8 cellular contexts compared by ENCODE assay signal in the genomic region with DNA sequence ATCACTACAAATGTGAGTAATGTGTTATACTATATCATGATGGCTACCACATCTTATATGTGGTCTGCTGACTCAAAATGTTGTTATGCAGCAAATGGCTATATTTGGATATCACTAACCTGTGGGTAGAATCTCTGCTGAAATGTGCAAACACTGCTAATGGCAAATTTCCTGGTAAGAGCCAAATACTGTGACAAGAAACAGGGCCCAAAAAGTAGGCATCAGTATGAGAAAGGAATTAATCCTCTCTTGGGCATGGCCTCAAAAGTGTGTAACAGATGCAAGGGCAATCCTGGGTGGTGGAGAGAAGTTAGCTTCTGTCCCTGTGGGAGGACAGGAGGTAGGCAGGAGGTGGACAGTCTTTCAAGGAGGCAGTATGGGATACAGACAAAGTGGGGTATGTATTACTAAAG. TPM values are rescaled to one million over a fixed set of nuclear protein-coding genes. Genes with fewer than 3 reads are reported as not detected.
A peak's percentile ranks its signal among the peaks of the same experiment; 100 is the strongest.
DNase-seq lines count a peak whose midpoint lies in the region; ATAC-seq and FAIRE-seq lines count a peak whose summit lies in the region.

No MANE protein-coding gene starts in this region.

- ATAC-seq in GM19023 (IDR thresholded peaks at IDR 0.05; ENCODE audit: unreplicated experiment) (peak; percentile 66), HG03342 (IDR thresholded peaks at IDR 0.05; ENCODE audit: unreplicated experiment) (peak; percentile 67), left ventricle myocardium superior (no peak)

- H3K27me3 ChIP-seq in small intestine (ENCODE audit: control insufficient read depth in 2 of 2, insufficient read depth in 2 of 2, low read length in 2 of 2): no peaks in the 10 kb centered on the region

- DNase-seq in ACHN (peak; percentile 31), astrocyte of the hippocampus (ENCODE audit: low read depth, low spot score) (peak; percentile 63), small intestine (no peak), dermis blood vessel endothelial cell (no peak), occipital lobe (lab: John Stamatoyannopoulos, UW) (no peak), left ventricle myocardium superior (no peak)

- peaks cover 1 to 5% of the 10 kb centered on the region in 2 donors for H3K4me1 ChIP-seq in small intestine (ENCODE audit: control insufficient read depth in 2 of 2, insufficient read depth in 1 of 2, low read depth in 1 of 2, low read length in 1 of 2)

- in situ Hi-C loops in ACHN (cut with HindIII; ENCODE audit: low pct_ligation_motif_present, low pct_unique_long_range_greater_than_20kb, low sequenced_read_pairs): no loop called here

- no peak for FAIRE-seq in small intestine (lab: Jason Lieb, UNC)

- intact Hi-C loops in left ventricle myocardium superior (cut with micrococcal nuclease): no loop called here

- no peaks in the 10 kb centered on the region for H3K9me3 ChIP-seq in small intestine (ENCODE audit: control insufficient read depth, low read depth)

- no peaks in the 10 kb centered on the region for H3K36me3 ChIP-seq in small intestine (ENCODE audit: control insufficient read depth in 2 of 2, insufficient read depth in 2 of 2, low read length in 2 of 2)

- no peak overlapping the region for H3K27ac ChIP-seq in small intestine (ENCODE audit: low read depth in 1 of 2, low read length in 1 of 2)

- no peak overlapping the region for H3K4me3 ChIP-seq in small intestine (ENCODE audit: low read depth in 1 of 2, low read length in 2 of 2)

RNA-seq across cellular contexts. Expression of gene ATF2, which starts 13.3 kb away (rescaled TPM):
- 10 to 100 TPM; 11.6 to 15.0 (median 11.6) TPM for polyA plus RNA-seq in small intestine
- total RNA-seq in dermis blood vessel endothelial cell: 56.8 and 66.5 TPM in 2 replicates
- total RNA-seq in occipital lobe: 158 TPM
- 24.1 TPM for total RNA-seq in left ventricle myocardium superior

RNA-seq across cellular contexts. Expression of gene ATP5MC3, which starts 26.8 kb away (rescaled TPM):
- polyA plus RNA-seq in small intestine: 1,000 to 10,000 TPM in 1 of 3 donors, 100 to 1,000 TPM in 2; 716 to 1,066 (median 841) TPM
- total RNA-seq in dermis blood vessel endothelial cell: 84.7 and 98.7 TPM in 2 replicates
- total RNA-seq in occipital lobe: 55.1 TPM
- 1,234 TPM for total RNA-seq in left ventricle myocardium superior

Comparison
In these comparisons a context has a peak if more than half of its experiments do, and no peak if none do; other contexts are left out.
1. DNase-seq: peak in ACHN (single experiment) and astrocyte of the hippocampus (single experiment); none in small intestine (single experiment), dermis blood vessel endothelial cell (single experiment), occipital lobe (single experiment) and left ventricle myocardium superior (single experiment).
2. RNA of gene ATP5MC3, which starts 26.8 kb away (total RNA-seq): 1,234 TPM in left ventricle myocardium superior (single experiment); 84.7 to 98.7 TPM in dermis blood vessel endothelial cell and 55.1 TPM in occipital lobe (single experiment); every median in the first group is over 10 times any median in the second.